8 cellular contexts compared by ENCODE assay signal in the genomic region with DNA sequence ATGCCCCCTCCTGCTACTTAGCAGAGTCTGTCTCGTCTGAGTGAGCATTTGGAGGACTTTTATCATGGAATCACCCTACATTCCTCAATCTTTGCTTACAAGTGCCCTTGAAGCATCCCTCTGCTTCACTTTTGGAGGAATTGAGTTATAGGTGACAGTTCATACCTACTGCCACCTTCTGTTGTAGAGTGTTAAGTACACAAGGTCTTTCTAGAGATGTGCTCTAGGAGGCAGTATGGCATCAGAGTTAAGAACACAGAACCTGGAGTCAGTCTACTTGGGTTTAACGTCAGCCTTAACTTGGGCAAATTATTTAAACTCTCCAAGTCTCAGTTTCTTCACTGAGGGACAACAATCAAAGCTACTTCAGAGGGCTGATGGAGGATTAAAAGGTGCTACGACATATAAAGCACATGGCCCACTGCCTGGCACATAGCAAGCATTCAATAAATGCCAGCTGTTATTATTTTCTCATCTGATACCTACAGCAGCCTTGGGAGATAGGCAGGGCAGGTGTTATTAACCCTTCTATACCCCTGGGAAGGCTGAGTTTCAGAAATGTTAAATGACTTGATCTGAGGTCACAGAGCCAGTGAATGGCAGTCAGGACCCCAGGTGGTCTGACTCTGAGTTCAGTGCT.
DNase-seq lines count a peak whose midpoint lies in the region; ATAC-seq and TF ChIP-seq lines count a peak whose summit lies in the region.

No MANE protein-coding gene starts in this region.

- H3K4me3 ChIP-seq in AG04449 (ENCODE audit: low read depth, low read length): no peak overlapping the region
- H3K4me3 ChIP-seq in GM12875 (ENCODE audit: low read depth, low read length): no peak overlapping the region
- H3K4me3 ChIP-seq in right lobe of liver: no peak overlapping the region

- H3K27ac Mint-ChIP-seq in WTC11: no peak overlapping the region
- no peak overlapping the region for H3K27ac Mint-ChIP-seq in activated CD8-positive, alpha-beta memory T cell treated with anti-CD3 and anti-CD28 coated beads, Interleukin-2, amount 10 ng/mL, durations not matched to agents 7 days and 5 days

- no peaks in the 10 kb centered on the region for H3K36me3 ChIP-seq in right lobe of liver

- CTCF ChIA-PET in AG04449 (lab: Yijun Ruan, JAX) (no interaction called here), WTC11 (lab: Charles Lee) (interaction anchor here (1.0 to 1.1 kb wide), 3 partner anchors 24 to 48 kb away, joined by 3 to 5 read pairs (median 3); no protein-coding TSS in a partner anchor)
- CTCF ChIA-PET in activated CD8-positive, alpha-beta memory T cell treated with anti-CD3 and anti-CD28 coated beads, Interleukin-2, amount 10 ng/mL, durations not matched to agents 7 days and 5 days (lab: Charles Lee): no interaction called here

- H3K4me1 Mint-ChIP-seq in WTC11: peaks cover 2% of the 10 kb centered on the region; the same call in 1 of the 2 replicates
- no peaks in the 10 kb centered on the region for H3K4me1 Mint-ChIP-seq in activated CD8-positive, alpha-beta memory T cell treated with anti-CD3 and anti-CD28 coated beads, Interleukin-2, amount 10 ng/mL, durations not matched to agents 7 days and 5 days

- H3K36me3 Mint-ChIP-seq in WTC11: peaks cover 16% of the 10 kb centered on the region
- no peaks in the 10 kb centered on the region for H3K36me3 Mint-ChIP-seq in activated CD8-positive, alpha-beta memory T cell treated with anti-CD3 and anti-CD28 coated beads, Interleukin-2, amount 10 ng/mL, durations not matched to agents 7 days and 5 days

- no peak overlapping the region for H3K27ac ChIP-seq in right lobe of liver

- no peaks in the 10 kb centered on the region for H3K9me3 ChIP-seq in right lobe of liver

- H3K4me3 Mint-ChIP-seq in WTC11: no peak overlapping the region
- H3K4me3 Mint-ChIP-seq in activated CD8-positive, alpha-beta memory T cell treated with anti-CD3 and anti-CD28 coated beads, Interleukin-2, amount 10 ng/mL, durations not matched to agents 7 days and 5 days: no peak overlapping the region

- DNase-seq in AG04449 (ENCODE audit: low read depth, low spot score): no peak
- DNase-seq in LHCN-M2 (ENCODE audit: low read depth): peak; percentile 32
- no peak for DNase-seq in WTC11 (ENCODE audit: low spot score)
- no peak for DNase-seq in right lobe of liver
- DNase-seq in NCI-H2029 treated with DMSO at 0.1 percent for 48 hours (lab: John Stamatoyannopoulos, UW): no peak
- DNase-seq in activated CD8-positive, alpha-beta memory T cell treated with anti-CD3 and anti-CD28 coated beads, Interleukin-2, amount 10 ng/mL, durations not matched to agents 7 days and 5 days: no peak
- DNase-seq in stimulated activated CD4-positive, alpha-beta T cell treated with anti-CD3 and anti-CD28 coated beads, Interleukin-2, amount 100 ng/mL, for 48 hours: no peak

- POLR2A ChIA-PET in AG04449 (lab: Yijun Ruan, JAX) (no interaction called here), WTC11 (lab: Charles Lee) (no interaction called here)

- intact Hi-C loops in right lobe of liver (cut with DNase I): no loop called here

- H3K27me3 ChIP-seq in right lobe of liver: no peaks in the 10 kb centered on the region

- 34% methylated on average over 3 of the region's 3 CpGs for WGBS in right lobe of liver (ENCODE audit: insufficient coverage, low coverage, low lambda C conversion rate, missing lambda C conversion rate)

- ATAC-seq in WTC11 (peak; percentile 100), right lobe of liver (peak; percentile 36 to 76 (median 62))
- ATAC-seq in activated CD8-positive, alpha-beta memory T cell treated with anti-CD3 and anti-CD28 coated beads, Interleukin-2, amount 10 ng/mL, durations not matched to agents 7 days and 5 days: no peak

- peak; percentile 7 for TF ChIP-seq CTCF in AG04449 (IDR thresholded peaks at IDR 0.05; ENCODE audit: insufficient read depth, low read length, missing control alignments)
- TF ChIP-seq CTCF in GM12875 (IDR thresholded peaks at IDR 0.05; ENCODE audit: borderline replicate concordance, insufficient read depth, low read depth, low read length): peak; percentile 69; the same call in 1 of the 2 replicates
- TF ChIP-seq CTCF in WTC11 (IDR thresholded peaks at IDR 0.05): peak; percentile 34; the same call in 1 of the 2 replicates
- peak; percentile 19 to 49 (median 34) for TF ChIP-seq CTCF in right lobe of liver (IDR thresholded peaks at IDR 0.05)

- H3K27me3 Mint-ChIP-seq in WTC11 (ENCODE audit: low read depth): peaks cover 6% of the 10 kb centered on the region; the same call in 1 of the 2 replicates
- H3K27me3 Mint-ChIP-seq in activated CD8-positive, alpha-beta memory T cell treated with anti-CD3 and anti-CD28 coated beads, Interleukin-2, amount 10 ng/mL, durations not matched to agents 7 days and 5 days: peaks cover 6% of the 10 kb centered on the region

- peaks cover 33% of the 10 kb centered on the region for H3K9me3 Mint-ChIP-seq in WTC11
- peaks cover 3% of the 10 kb centered on the region for H3K9me3 Mint-ChIP-seq in activated CD8-positive, alpha-beta memory T cell treated with anti-CD3 and anti-CD28 coated beads, Interleukin-2, amount 10 ng/mL, durations not matched to agents 7 days and 5 days (ENCODE audit: low read depth)

- TF ChIP-seq POLR2A in right lobe of liver (IDR thresholded peaks at IDR 0.05): no peak

- no peaks in the 10 kb centered on the region for H3K4me1 ChIP-seq in right lobe of liver

TF ChIP-seq in WTC11, 78 proteins besides CTCF, POLR2A, EP300 and RAD21 (continues in another document):
- TF ChIP-seq NFYB (CRISPR knock-in tag; conservative IDR thresholded peaks at IDR 0.05; ENCODE audit: low read depth) (no peak), PRRX2 (CRISPR knock-in tag; IDR thresholded peaks at IDR 0.05) (no peak), TP53 (CRISPR knock-in tag; IDR thresholded peaks at IDR 0.05) (no peak), FOXJ3 (CRISPR knock-in tag; IDR thresholded peaks at IDR 0.05; ENCODE audit: borderline replicate concordance) (no peak), ZNF263 (CRISPR knock-in tag; IDR thresholded peaks at IDR 0.05; ENCODE audit: low read depth) (no peak)
- TF ChIP-seq, protein P1, sequence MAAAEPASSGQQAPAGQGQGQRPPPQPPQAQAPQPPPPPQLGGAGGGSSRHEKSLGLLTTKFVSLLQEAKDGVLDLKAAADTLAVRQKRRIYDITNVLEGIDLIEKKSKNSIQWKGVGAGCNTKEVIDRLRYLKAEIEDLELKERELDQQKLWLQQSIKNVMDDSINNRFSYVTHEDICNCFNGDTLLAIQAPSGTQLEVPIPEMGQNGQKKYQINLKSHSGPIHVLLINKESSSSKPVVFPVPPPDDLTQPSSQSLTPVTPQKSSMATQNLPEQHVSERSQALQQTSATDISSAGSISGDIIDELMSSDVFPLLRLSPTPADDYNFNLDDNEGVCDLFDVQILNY (CRISPR knock-in tag; IDR thresholded peaks at IDR 0.05): no peak
- TF ChIP-seq, protein P2, sequence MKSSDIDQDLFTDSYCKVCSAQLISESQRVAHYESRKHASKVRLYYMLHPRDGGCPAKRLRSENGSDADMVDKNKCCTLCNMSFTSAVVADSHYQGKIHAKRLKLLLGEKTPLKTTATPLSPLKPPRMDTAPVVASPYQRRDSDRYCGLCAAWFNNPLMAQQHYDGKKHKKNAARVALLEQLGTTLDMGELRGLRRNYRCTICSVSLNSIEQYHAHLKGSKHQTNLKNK (CRISPR knock-in tag; IDR thresholded peaks at IDR 0.05): no peak
- TF ChIP-seq, protein P3, sequence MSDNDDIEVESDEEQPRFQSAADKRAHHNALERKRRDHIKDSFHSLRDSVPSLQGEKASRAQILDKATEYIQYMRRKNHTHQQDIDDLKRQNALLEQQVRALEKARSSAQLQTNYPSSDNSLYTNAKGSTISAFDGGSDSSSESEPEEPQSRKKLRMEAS (CRISPR knock-in tag; IDR thresholded peaks at IDR 0.05): no peak
- TF ChIP-seq, protein P4, sequence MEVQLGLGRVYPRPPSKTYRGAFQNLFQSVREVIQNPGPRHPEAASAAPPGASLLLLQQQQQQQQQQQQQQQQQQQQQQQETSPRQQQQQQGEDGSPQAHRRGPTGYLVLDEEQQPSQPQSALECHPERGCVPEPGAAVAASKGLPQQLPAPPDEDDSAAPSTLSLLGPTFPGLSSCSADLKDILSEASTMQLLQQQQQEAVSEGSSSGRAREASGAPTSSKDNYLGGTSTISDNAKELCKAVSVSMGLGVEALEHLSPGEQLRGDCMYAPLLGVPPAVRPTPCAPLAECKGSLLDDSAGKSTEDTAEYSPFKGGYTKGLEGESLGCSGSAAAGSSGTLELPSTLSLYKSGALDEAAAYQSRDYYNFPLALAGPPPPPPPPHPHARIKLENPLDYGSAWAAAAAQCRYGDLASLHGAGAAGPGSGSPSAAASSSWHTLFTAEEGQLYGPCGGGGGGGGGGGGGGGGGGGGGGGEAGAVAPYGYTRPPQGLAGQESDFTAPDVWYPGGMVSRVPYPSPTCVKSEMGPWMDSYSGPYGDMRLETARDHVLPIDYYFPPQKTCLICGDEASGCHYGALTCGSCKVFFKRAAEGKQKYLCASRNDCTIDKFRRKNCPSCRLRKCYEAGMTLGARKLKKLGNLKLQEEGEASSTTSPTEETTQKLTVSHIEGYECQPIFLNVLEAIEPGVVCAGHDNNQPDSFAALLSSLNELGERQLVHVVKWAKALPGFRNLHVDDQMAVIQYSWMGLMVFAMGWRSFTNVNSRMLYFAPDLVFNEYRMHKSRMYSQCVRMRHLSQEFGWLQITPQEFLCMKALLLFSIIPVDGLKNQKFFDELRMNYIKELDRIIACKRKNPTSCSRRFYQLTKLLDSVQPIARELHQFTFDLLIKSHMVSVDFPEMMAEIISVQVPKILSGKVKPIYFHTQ (CRISPR knock-in tag; IDR thresholded peaks at IDR 0.05): no peak
- TF ChIP-seq, protein P5, sequence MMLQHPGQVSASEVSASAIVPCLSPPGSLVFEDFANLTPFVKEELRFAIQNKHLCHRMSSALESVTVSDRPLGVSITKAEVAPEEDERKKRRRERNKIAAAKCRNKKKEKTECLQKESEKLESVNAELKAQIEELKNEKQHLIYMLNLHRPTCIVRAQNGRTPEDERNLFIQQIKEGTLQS (CRISPR knock-in tag; conservative IDR thresholded peaks at IDR 0.05): no peak

Comparison
In these comparisons a context has a peak if more than half of its experiments do, and no peak if none do; other contexts are left out.
1. CTCF ChIP-seq: peak in every context shown above with its lines; median percentile 69 in GM12875; 34 in right lobe of liver; 34 in WTC11; 7 in AG04449.